In genomic region chr14:95507701-95508103, GRCh38 we compare ENCODE assay signal across 8 cellular contexts. TPM values are rescaled to one million over a fixed set of nuclear protein-coding genes. Genes with fewer than 3 reads are reported as not detected.
DNase-seq lines count a peak whose midpoint lies in the region; ATAC-seq and TF ChIP-seq lines count a peak whose summit lies in the region.

No MANE protein-coding gene starts in this region.

- TF ChIP-seq CTCF in fibroblast of villous mesenchyme (IDR thresholded peaks at IDR 0.05; ENCODE audit: insufficient read depth, low read depth, low read length) (no peak), GM20000 (IDR thresholded peaks at IDR 0.05; ENCODE audit: extremely low read depth, missing control alignments) (no peak)

- intact Hi-C loops in activated CD4-positive, alpha-beta T cell treated with anti-CD3 and anti-CD28 coated beads, Interleukin-2, amount 10 ng/mL, durations not matched to agents 24 days and 14 days (cut with micrococcal nuclease), result no loop called here

- ATAC-seq in stimulated activated naive B cell treated with anti-CD40 and anti-IgM and Interleukin-4, amounts not matched to agents 10 μg/mL and 1 μg/mL and 100 μg/mL, for 72 hours (replicated peaks), result peak; percentile 44 to 58
- ATAC-seq in HG03175 (IDR thresholded peaks at IDR 0.05; ENCODE audit: unreplicated experiment), result no peak

- H3K27me3 ChIP-seq in SJSA1 (replicated peaks), result no peaks in the 10 kb centered on the region

- peaks cover 13% of the 10 kb centered on the region for H3K36me3 ChIP-seq in SJSA1

- no peaks in the 10 kb centered on the region for H3K27me3 Mint-ChIP-seq in activated CD4-positive, alpha-beta T cell treated with anti-CD3 and anti-CD28 coated beads, Interleukin-2, amount 10 ng/mL, durations not matched to agents 24 days and 14 days
- H3K27me3 Mint-ChIP-seq in stimulated activated naive B cell treated with anti-CD40 and anti-IgM and Interleukin-4, amounts not matched to agents 10 μg/mL and 1 μg/mL and 100 μg/mL, for 72 hours, result no peaks in the 10 kb centered on the region

- H3K36me3 Mint-ChIP-seq in activated CD4-positive, alpha-beta T cell treated with anti-CD3 and anti-CD28 coated beads, Interleukin-2, amount 10 ng/mL, durations not matched to agents 24 days and 14 days (ENCODE audit: low read depth), result peaks cover 36% of the 10 kb centered on the region
- peaks cover 23 to 40% of the 10 kb centered on the region in 2 donors for H3K36me3 Mint-ChIP-seq in stimulated activated naive B cell treated with anti-CD40 and anti-IgM and Interleukin-4, amounts not matched to agents 10 μg/mL and 1 μg/mL and 100 μg/mL, for 72 hours

- peaks cover 56% of the 10 kb centered on the region for H3K4me1 Mint-ChIP-seq in activated CD4-positive, alpha-beta T cell treated with anti-CD3 and anti-CD28 coated beads, Interleukin-2, amount 10 ng/mL, durations not matched to agents 24 days and 14 days
- H3K4me1 Mint-ChIP-seq in stimulated activated naive B cell treated with anti-CD40 and anti-IgM and Interleukin-4, amounts not matched to agents 10 μg/mL and 1 μg/mL and 100 μg/mL, for 72 hours, result peaks cover 55 to 90% of the 10 kb centered on the region in 2 donors

- H3K27ac ChIP-seq in SJSA1, result peak overlapping the region; percentile 41

- peak overlapping the region; percentile 24 for H3K27ac Mint-ChIP-seq in activated CD4-positive, alpha-beta T cell treated with anti-CD3 and anti-CD28 coated beads, Interleukin-2, amount 10 ng/mL, durations not matched to agents 24 days and 14 days
- peak overlapping the region; percentile 67 for H3K27ac Mint-ChIP-seq in stimulated activated naive B cell treated with anti-CD40 and anti-IgM and Interleukin-4, amounts not matched to agents 10 μg/mL and 1 μg/mL and 100 μg/mL, for 72 hours

- H3K4me1 ChIP-seq in SJSA1 (replicated peaks), result peaks cover 31% of the 10 kb centered on the region

- H3K4me3 ChIP-seq in SJSA1 (no peak overlapping the region), fibroblast of villous mesenchyme (ENCODE audit: low read depth, low read length) (no peak overlapping the region)

- DNase-seq in activated CD4-positive, alpha-beta T cell treated with anti-CD3 and anti-CD28 coated beads, Interleukin-2, amount 10 ng/mL, durations not matched to agents 24 days and 14 days, result peak; percentile 68
- no peak for DNase-seq in activated CD4-positive, alpha-beta T cell treated with anti-CD3 and anti-CD28 coated beads, Interleukin-2, amount 50 U/mL, for 4 hours
- peak; percentile 84 to 90 for DNase-seq in SJSA1 (ENCODE audit: low read depth in 1 of 2, low spot score in 2 of 2)
- DNase-seq in fibroblast of villous mesenchyme (ENCODE audit: low read depth), result peak; percentile 80
- no peak for DNase-seq in stimulated activated naive B cell treated with anti-CD40 and anti-IgM and Interleukin-4, amounts not matched to agents 10 μg/mL and 1 μg/mL and 100 μg/mL, for 72 hours
- no peak for DNase-seq in middle frontal gyrus (ENCODE audit: extremely low spot score, low spot score)
- DNase-seq in GM20000 (ENCODE audit: low spot score), result no peak

- no peak overlapping the region for H3K4me3 Mint-ChIP-seq in activated CD4-positive, alpha-beta T cell treated with anti-CD3 and anti-CD28 coated beads, Interleukin-2, amount 10 ng/mL, durations not matched to agents 24 days and 14 days
- H3K4me3 Mint-ChIP-seq in stimulated activated naive B cell treated with anti-CD40 and anti-IgM and Interleukin-4, amounts not matched to agents 10 μg/mL and 1 μg/mL and 100 μg/mL, for 72 hours, result no peak overlapping the region

- H3K9me3 ChIP-seq in SJSA1 (replicated peaks), result no peaks in the 10 kb centered on the region

- no peaks in the 10 kb centered on the region for H3K9me3 Mint-ChIP-seq in activated CD4-positive, alpha-beta T cell treated with anti-CD3 and anti-CD28 coated beads, Interleukin-2, amount 10 ng/mL, durations not matched to agents 24 days and 14 days
- no peaks in the 10 kb centered on the region for H3K9me3 Mint-ChIP-seq in stimulated activated naive B cell treated with anti-CD40 and anti-IgM and Interleukin-4, amounts not matched to agents 10 μg/mL and 1 μg/mL and 100 μg/mL, for 72 hours

RNA-seq across cellular contexts. Expression of gene SYNE3, which starts 8.7 kb away (rescaled TPM):
- 45.2 and 46.3 TPM in 2 replicates for total RNA-seq in activated CD4-positive, alpha-beta T cell treated with anti-CD3 and anti-CD28 coated beads, Interleukin-2, amount 10 ng/mL, durations not matched to agents 24 days and 14 days
- 8.3 and 11.5 TPM in 2 replicates for total RNA-seq in SJSA1 (2014; rRNA removed; shearing (Covaris generic))
- 6.5 and 10.0 TPM in 2 replicates for total RNA-seq in fibroblast of villous mesenchyme

RNA-seq across cellular contexts. Expression of gene GLRX5, which starts 27.1 kb away (rescaled TPM):
- total RNA-seq in activated CD4-positive, alpha-beta T cell treated with anti-CD3 and anti-CD28 coated beads, Interleukin-2, amount 10 ng/mL, durations not matched to agents 24 days and 14 days, result 43.7 and 45.6 TPM in 2 replicates
- 56.2 and 82.3 TPM in 2 replicates for total RNA-seq in SJSA1 (2014; rRNA removed; shearing (Covaris generic))
- 27.7 and 35.8 TPM in 2 replicates for total RNA-seq in fibroblast of villous mesenchyme

Comparison
In these comparisons a context has a peak if more than half of its experiments do, and no peak if none do; other contexts are left out.
1. DNase-seq: peak in activated CD4-positive, alpha-beta T cell treated with anti-CD3 and anti-CD28 coated beads, Interleukin-2, amount 10 ng/mL, durations not matched to agents 24 days and 14 days (single experiment), SJSA1 (2 of 2) and fibroblast of villous mesenchyme (single experiment); none in activated CD4-positive, alpha-beta T cell treated with anti-CD3 and anti-CD28 coated beads, Interleukin-2, amount 50 U/mL, for 4 hours (0 of 2), stimulated activated naive B cell treated with anti-CD40 and anti-IgM and Interleukin-4, amounts not matched to agents 10 μg/mL and 1 μg/mL and 100 μg/mL, for 72 hours (single experiment), middle frontal gyrus (single experiment) and GM20000 (single experiment).